27 cellular contexts compared by ENCODE assay signal in the genomic region with DNA sequence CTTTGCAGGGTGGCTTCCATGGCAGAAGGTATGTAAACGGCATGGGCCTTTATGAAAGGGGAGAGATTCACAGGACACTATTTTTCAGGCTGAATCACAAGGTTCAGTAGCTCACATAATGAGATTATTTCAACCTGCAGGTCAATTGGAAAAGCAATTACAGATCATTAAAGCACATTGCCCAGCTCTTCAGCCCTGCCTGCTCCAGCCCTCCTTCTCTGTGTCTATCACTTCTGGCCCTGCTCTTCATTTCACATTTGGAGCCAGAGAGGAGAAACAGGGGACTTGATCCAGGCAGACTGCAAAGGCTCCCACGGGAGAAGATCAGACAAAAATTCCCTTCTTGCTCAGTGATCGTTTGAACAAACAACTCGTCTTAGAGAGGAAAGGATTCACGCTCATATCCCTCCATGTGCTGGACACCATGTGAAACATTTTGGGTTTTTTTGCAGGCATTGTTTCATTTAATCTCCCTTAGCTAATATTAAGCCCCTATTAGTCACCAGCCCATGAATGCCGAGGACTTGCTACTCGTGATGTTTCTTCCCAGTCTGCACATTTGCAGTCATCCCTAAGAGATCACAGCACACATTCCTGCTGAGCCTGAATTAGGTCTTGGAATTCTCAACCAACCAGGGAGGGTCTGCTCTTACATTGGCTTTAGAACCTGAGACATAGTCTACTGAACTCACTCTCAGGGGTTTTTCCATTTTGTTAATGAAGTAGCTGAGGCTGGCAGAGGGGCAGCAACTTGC.
"Had no signal": no experiment of that assay in that cellular context is flagged by ENCODE, and none has a peak within 500 bp of the region (broad histone marks: within the 10 kb centered on the region; RNA-seq: fewer than 3 reads in every experiment).

No MANE protein-coding gene starts in this region.

- DNase-seq: activated CD4-positive, alpha-beta T cell treated with anti-CD3 and anti-CD28 coated beads for 1 hour; activated CD8-positive, alpha-beta memory T cell treated with anti-CD3 and anti-CD28 coated beads for 24 hours; activated CD8-positive, alpha-beta memory T cell treated with anti-CD3 and anti-CD28 coated beads, Interleukin-2, amount 50 U/mL, for 48 hours; activated effector memory CD4-positive, alpha-beta T cell treated with Interleukin-2 at 50 U/mL for 16 hours; activated naive CD4-positive, alpha-beta T cell treated with anti-CD3 and anti-CD28 coated beads, Interleukin-2, amount 10 ng/mL, durations not matched to agents 7 days and 5 days; activated naive CD8-positive, alpha-beta T cell treated with anti-CD3 and anti-CD28 coated beads, Interleukin-2, amount 50 U/mL, for 24 hours; activated T-cell treated with anti-CD3 and anti-CD28 coated beads, Interleukin-2, amount 50 U/mL, for 48 hours; anterior cingulate cortex; brain microvascular endothelial cell; central memory CD4-positive, alpha-beta T cell; endodermal cell; foreskin keratinocyte; glutamatergic neuron; hypothalamus; kidney; left ventricle myocardium superior; natural killer cell; pancreas; sigmoid colon; stimulated activated CD8-positive, alpha-beta memory T cell treated with anti-CD3 and anti-CD28 coated beads, Interleukin-4, amount 100 ng/mL, for 48 hours; stimulated activated naive CD4-positive, alpha-beta T cell; T-helper 2 cell; thyroid gland; WERI-Rb-1 had no signal

- H3K4me1 ChIP-seq: colonic mucosa, foreskin keratinocyte, sigmoid colon, thyroid gland had no signal

- ATAC-seq: activated naive CD8-positive, alpha-beta T cell treated with anti-CD3 and anti-CD28 coated beads, Interleukin-2, amount 50 U/mL, for 24 hours; foreskin keratinocyte; left ventricle myocardium superior; natural killer cell had no signal

- H3K27me3 ChIP-seq: brain microvascular endothelial cell, colonic mucosa, foreskin keratinocyte, neutrophil, pancreas, sigmoid colon, thyroid gland had no signal

- H3K36me3 ChIP-seq: brain microvascular endothelial cell, colonic mucosa, neutrophil, pancreas, sigmoid colon, thyroid gland, WERI-Rb-1 had no signal

- H3K4me3 ChIP-seq: colonic mucosa, pancreas, sigmoid colon, thyroid gland had no signal

- H3K9me3 ChIP-seq: colonic mucosa, neutrophil, pancreas, sigmoid colon, thyroid gland had no signal

- H3K27ac ChIP-seq: brain microvascular endothelial cell, colonic mucosa, epithelial cell of prostate, foreskin keratinocyte, neutrophil, sigmoid colon, thyroid gland, WERI-Rb-1 had no signal
